8 cellular contexts compared by ENCODE assay signal in the genomic region with DNA sequence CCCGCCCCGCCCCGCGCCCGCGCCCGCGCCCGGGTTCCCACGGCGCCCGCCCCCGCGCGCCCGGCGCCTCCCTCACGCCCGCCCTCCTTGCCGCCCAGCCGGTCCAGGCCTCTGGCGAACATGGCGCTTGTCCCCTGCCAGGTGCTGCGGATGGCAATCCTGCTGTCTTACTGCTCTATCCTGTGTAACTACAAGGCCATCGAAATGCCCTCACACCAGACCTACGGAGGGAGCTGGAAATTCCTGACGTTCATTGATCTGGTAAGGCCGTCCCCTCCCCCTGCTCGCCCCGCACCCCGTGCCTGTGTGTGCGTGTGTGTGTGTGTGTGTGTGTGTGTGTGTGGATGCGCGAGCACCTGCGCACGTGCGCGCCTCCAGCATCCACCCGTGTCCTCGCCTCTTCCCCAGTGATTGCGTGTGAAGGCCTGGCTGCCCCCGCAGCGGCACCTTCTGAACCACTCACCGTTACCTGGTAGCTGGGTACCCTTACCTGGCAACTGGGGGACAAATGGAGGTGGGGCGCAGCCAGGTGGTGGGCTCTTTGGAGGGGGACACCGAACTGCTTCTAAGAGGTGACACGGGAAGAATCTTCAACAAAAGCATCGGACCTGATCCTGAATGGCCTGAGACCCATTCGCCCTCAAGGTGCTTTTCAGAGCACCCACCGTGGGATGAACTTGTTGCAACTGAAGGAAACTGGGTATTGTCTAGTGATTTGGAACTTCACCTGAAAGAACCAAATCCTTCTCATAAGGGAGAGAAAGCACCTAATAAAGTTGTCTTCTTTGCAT. TPM values are rescaled to one million over a fixed set of nuclear protein-coding genes. Genes with fewer than 3 reads are reported as not detected.
DNase-seq lines count a peak whose midpoint lies in the region; ATAC-seq and TF ChIP-seq lines count a peak whose summit lies in the region.

A gene with protein sequence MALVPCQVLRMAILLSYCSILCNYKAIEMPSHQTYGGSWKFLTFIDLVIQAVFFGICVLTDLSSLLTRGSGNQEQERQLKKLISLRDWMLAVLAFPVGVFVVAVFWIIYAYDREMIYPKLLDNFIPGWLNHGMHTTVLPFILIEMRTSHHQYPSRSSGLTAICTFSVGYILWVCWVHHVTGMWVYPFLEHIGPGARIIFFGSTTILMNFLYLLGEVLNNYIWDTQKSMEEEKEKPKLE (plus strand): TSS at position 84 of the 791 bp plus-strand sequence. CDS start 37 bp downstream, at position 121.

- DNase-seq in AG20443 (ENCODE audit: low spot score) (peak; percentile 95), RWPE1 (ENCODE audit: low spot score) (peak; percentile 14), heart left ventricle (peak in 2 of 5 donors; percentile 82 to 86), putamen (ENCODE audit: low spot score) (peak; percentile 15), uterus (peak; percentile 61 to 65)

- peaks cover 24% of the 10 kb centered on the region for H3K4me1 Mint-ChIP-seq in activated naive CD8-positive, alpha-beta T cell (ENCODE audit: low read depth)

- peak within 1 kb of the TSS; percentile 68 to 96 (median 84) for H3K4me3 ChIP-seq in heart left ventricle
- peak within 1 kb of the TSS; percentile 86 to 93 for H3K4me3 ChIP-seq in uterus

- H3K36me3 ChIP-seq in heart left ventricle (no peaks in the 10 kb centered on the region), uterus (no peaks in the 10 kb centered on the region)

- H3K4me1 ChIP-seq in heart left ventricle (peaks cover 0 to 27% (median 12%) of the 10 kb centered on the region in 12 donors), uterus (peaks cover 0 to 4% of the 10 kb centered on the region in 2 donors)

- intact Hi-C loops in heart left ventricle (cut with DNase I): loop anchor here in 7 of 10 donors (1.0 to 10.0 kb wide), 8 partner anchors 114 to 214 kb away; a partner anchor contains a TSS
- intact Hi-C loops in uterus (cut with DNase I; ENCODE audit: low total_unique reads): no loop called here

- H3K9me3 ChIP-seq in heart left ventricle (no peaks in the 10 kb centered on the region), uterus (no peaks in the 10 kb centered on the region)

- H3K4me3 Mint-ChIP-seq in activated naive CD8-positive, alpha-beta T cell: peak within 1 kb of the TSS; percentile 94

- H3K27ac ChIP-seq in RWPE1 (peak within 1 kb of the TSS; percentile 97), heart left ventricle (peak within 1 kb of the TSS; percentile 73 to 98 (median 93)), uterus (peak within 1 kb of the TSS; percentile 80 to 91)

- CTCF ChIA-PET in RWPE1 (lab: Yijun Ruan, JAX): interaction anchor here (0.6 to 0.7 kb wide), 3 partner anchors 346 to 587 kb away, joined by 3 read pairs; no protein-coding TSS in a partner anchor

- H3K27me3 Mint-ChIP-seq in activated naive CD8-positive, alpha-beta T cell: no peaks in the 10 kb centered on the region

- peaks cover 4% of the 10 kb centered on the region for H3K36me3 Mint-ChIP-seq in activated naive CD8-positive, alpha-beta T cell

- peak; percentile 70 for TF ChIP-seq POLR2A in GM19099 (IDR thresholded peaks at IDR 0.05; ENCODE audit: extremely low read depth, insufficient read length, low read depth)
- TF ChIP-seq POLR2A in heart left ventricle (IDR thresholded peaks at IDR 0.05): no peak
- no peak for TF ChIP-seq POLR2A in uterus (IDR thresholded peaks at IDR 0.05)

- no peak for TF ChIP-seq CTCF in RWPE1 (conservative IDR thresholded peaks at IDR 0.05; ENCODE audit: low read depth)
- TF ChIP-seq CTCF in heart left ventricle (IDR thresholded peaks at IDR 0.05): no peak
- no peak for TF ChIP-seq CTCF in uterus (IDR thresholded peaks at IDR 0.05)

- no peaks in the 10 kb centered on the region for H3K9me3 Mint-ChIP-seq in activated naive CD8-positive, alpha-beta T cell (ENCODE audit: low read depth)

- H3K27ac Mint-ChIP-seq in activated naive CD8-positive, alpha-beta T cell: peak within 1 kb of the TSS; percentile 94

- ATAC-seq in HG03342 (IDR thresholded peaks at IDR 0.05; ENCODE audit: unreplicated experiment) (peak; percentile 61), heart left ventricle (peak; percentile 15 to 59 (median 46))

- POLR2A ChIA-PET in RWPE1 (lab: Yijun Ruan, JAX; ENCODE audit: low non-redundant PET): interaction anchor here (0.7 to 1.0 kb wide), 2 partner anchors 70 to 115 kb away, joined by 3 to 4 read pairs; no protein-coding TSS in a partner anchor

- WGBS in heart left ventricle, 4 donors: 7 to 14% (median 9%) methylated on average over 25 to 50 of the region's 50 CpGs

- H3K27me3 ChIP-seq in heart left ventricle: no peaks in the 10 kb centered on the region
- no peaks in the 10 kb centered on the region for H3K27me3 ChIP-seq in uterus

RNA-seq across cellular contexts. Expression of the gene that starts here (rescaled TPM):
- total RNA-seq in heart left ventricle (100 to 1,000 TPM in 1 of 9 donors, 10 to 100 TPM in 8; 41.2 to 101 (median 64.0) TPM), uterus (10 to 100 TPM in 3 of 4 donors, 1 to 10 TPM in 1; 6.9 to 36.6 (median 27.8) TPM)
- polyA plus RNA-seq in heart left ventricle: 10 to 100 TPM; 18.1 to 88.7 TPM
